Comparison of ENCODE assay signal across 3 cellular contexts in the genomic region with DNA sequence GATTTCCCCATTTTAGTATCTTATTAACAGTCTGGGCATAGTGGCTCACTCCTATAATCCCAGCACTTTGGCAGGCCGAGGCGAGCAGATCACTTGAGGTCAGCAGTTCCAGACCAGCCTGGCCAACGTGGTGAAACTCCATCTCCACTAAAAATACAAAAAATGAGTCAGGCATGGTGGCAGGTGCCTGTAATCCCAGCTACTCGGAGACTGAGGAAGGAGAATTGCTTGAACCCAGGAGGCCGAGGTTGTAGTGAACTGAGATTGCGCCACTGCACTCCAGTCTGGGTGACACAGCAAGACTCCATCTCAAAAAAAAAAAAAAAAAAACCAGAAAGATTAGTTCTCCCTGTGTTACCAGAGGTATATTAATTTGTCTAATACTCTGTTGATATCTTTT. TPM values are rescaled to one million over a fixed set of nuclear protein-coding genes. Genes with fewer than 3 reads are reported as not detected.
"Had no signal": no experiment of that assay in that cellular context is flagged by ENCODE, and none has a peak within 500 bp of the region (broad histone marks: within the 10 kb centered on the region; RNA-seq: fewer than 3 reads in every experiment).

No MANE protein-coding gene starts in this region.

RNA-seq across cellular contexts. Expression of gene NSUN7, which starts 52.3 kb away (rescaled TPM):
- total RNA-seq: activated CD8-positive, alpha-beta memory T cell treated with anti-CD3 and anti-CD28 coated beads for 36 hours; activated T-cell treated with anti-CD3 and anti-CD28 coated beads, Interleukin-2, amount 50 U/mL, for 4 hours; cardiac septum had no signal
